12 cellular contexts compared by ENCODE assay signal in genomic region chr9:33807156-33807555, GRCh38. TPM values are rescaled to one million over a fixed set of nuclear protein-coding genes. Genes with fewer than 3 reads are reported as not detected.
DNase-seq lines count a peak whose midpoint lies in the region; ATAC-seq and TF ChIP-seq lines count a peak whose summit lies in the region.
"Not testable (repeated sequence)": the region's sequence is repeated elsewhere in the genome, so short reads cannot be mapped to it uniquely, and the experiment has no call there.
"Had no signal": no experiment of that assay in that cellular context is flagged by ENCODE, and none has a peak within 500 bp of the region (broad histone marks: within the 10 kb centered on the region; RNA-seq: fewer than 3 reads in every experiment).

No MANE protein-coding gene starts in this region.

- H3K27me3 ChIP-seq in PC-9 (ENCODE audit: insufficient read depth, low read depth); mammary epithelial cell (ENCODE audit: insufficient read depth, low read length): not testable (repeated sequence)

- H3K4me2 ChIP-seq in PC-9: 0 out of 2 replicates have a peak overlapping the region, but pooled peaks have one; percentile 26
- not testable (repeated sequence) for H3K4me2 ChIP-seq in mammary epithelial cell (ENCODE audit: insufficient read depth, low read depth, low read length)

- not testable (repeated sequence) for H3K4me3 ChIP-seq in PC-9; mammary epithelial cell (replicated peaks in 1 of 3; ENCODE audit: insufficient read depth in 1 of 3, low read depth in 2 of 3, low read length in 3 of 3)

- peak overlapping the region; percentile 40 for H3K27ac ChIP-seq in PC-9
- not testable (repeated sequence) for H3K27ac ChIP-seq in mammary epithelial cell (ENCODE audit: insufficient read depth, low read depth, low read length)

- CTCF ChIA-PET in PC-9 (lab: Charles Lee): interaction anchor here (0.6 to 0.7 kb wide), 2 partner anchors 58 to 297 kb away, joined by 3 to 4 read pairs; no protein-coding TSS in a partner anchor
- CTCF ChIA-PET in mammary epithelial cell (lab: Charles Lee; ENCODE audit: low non-redundant PET): not testable (repeated sequence)

- H3K9me3 ChIP-seq in PC-9 (ENCODE audit: insufficient read depth, low read depth); mammary epithelial cell (replicated peaks; ENCODE audit: insufficient read depth, low read length): not testable (repeated sequence)

- 85% methylated on average over 2 of the region's 2 CpGs for WGBS in mammary epithelial cell (ENCODE audit: low coverage, missing lambda C conversion rate)

- not testable (repeated sequence) for H3K79me2 ChIP-seq in PC-9 (ENCODE audit: low read depth); mammary epithelial cell (ENCODE audit: insufficient read depth, low read length)

- H3F3A ChIP-seq in PC-9 (ENCODE audit: insufficient read depth, low read depth): not testable (repeated sequence)

- H2AFZ ChIP-seq in PC-9: not testable (repeated sequence)
- peak overlapping the region; percentile 67 for H2AFZ ChIP-seq in mammary epithelial cell (ENCODE audit: low read depth, low read length)

- dilution Hi-C loops in mammary epithelial cell (cut with HindIII; ENCODE audit: low sequenced_read_pairs): not testable (repeated sequence)

- peak; percentile 30 for DNase-seq in DMS79 treated with DMSO at 0.1 percent for 48 hours (lab: John Stamatoyannopoulos, UW)
- peak; percentile 47 for DNase-seq in LoVo (ENCODE audit: low spot score)
- DNase-seq in NCI-H2081 treated with DMSO at 0.1 percent for 48 hours (lab: John Stamatoyannopoulos, UW): peak; percentile 46
- DNase-seq in PC-9: peak; percentile 22 to 37
- peak; percentile 40 for DNase-seq in mammary epithelial cell
- not testable (repeated sequence) for DNase-seq in left colon; omental fat pad (ENCODE audit: low spot score)

- in situ Hi-C loops in mammary epithelial cell (cut with MboI; ENCODE audit: low sequenced_read_pairs in 2 of 2): not testable (repeated sequence)

- H3K9ac ChIP-seq in mammary epithelial cell (ENCODE audit: insufficient read depth, low read length): not testable (repeated sequence)

- POLR2A ChIA-PET in PC-9 (lab: Charles Lee; ENCODE audit: unreplicated experiment): not testable (repeated sequence)

- intact Hi-C loops in PC-9 (cut with micrococcal nuclease; ENCODE audit: unreplicated experiment); mammary epithelial cell (cut with micrococcal nuclease); left colon (cut with DNase I, micrococcal nuclease): not testable (repeated sequence)

- not testable (repeated sequence) for BruUV-seq in PC-9 (replicated peaks; lab: Mats Ljungman, UMichigan); mammary epithelial cell (replicated peaks; lab: Mats Ljungman, UMichigan)

- H3K36me3 ChIP-seq in PC-9 (ENCODE audit: low read depth); mammary epithelial cell (ENCODE audit: insufficient read depth, low read length): not testable (repeated sequence)

- H4K20me1 ChIP-seq in PC-9 (ENCODE audit: insufficient read depth); mammary epithelial cell (ENCODE audit: insufficient read depth, low read length): not testable (repeated sequence)

- peaks cover 11% of the 10 kb centered on the region for H3K4me1 ChIP-seq in PC-9 (replicated peaks; ENCODE audit: insufficient read depth)
- not testable (repeated sequence) for H3K4me1 ChIP-seq in mammary epithelial cell (ENCODE audit: insufficient read depth, low read length)

- TF ChIP-seq CTCF in PC-9 (conservative IDR thresholded peaks at IDR 0.05); mammary epithelial cell (conservative IDR thresholded peaks at IDR 0.05 in 1 of 2, IDR thresholded peaks at IDR 0.05 in 1 of 2; ENCODE audit: extremely low read depth in 1 of 2, insufficient read depth in 1 of 2, low read depth in 1 of 2, low read length in 2 of 2); omental fat pad (IDR thresholded peaks at IDR 0.05): not testable (repeated sequence)

- ATAC-seq in left colon (peak; percentile 84), omental fat pad (ENCODE audit: low FRiP score) (peak; percentile 23)

- H3K9me2 ChIP-seq in PC-9 (ENCODE audit: insufficient read depth): not testable (repeated sequence)

RNA-seq across cellular contexts. Expression of gene UBE2R2, which starts 9.8 kb away (rescaled TPM):
- total RNA-seq in PC-9 (2021) (37.5 and 38.9 TPM in 2 replicates), mammary epithelial cell (10 to 100 TPM; 14.8 to 38.0 TPM), left colon (10 to 100 TPM; 34.1 to 40.8 TPM), omental fat pad (10 to 100 TPM; 22.4 to 34.3 (median 30.2) TPM)
- 20.3 TPM for polyA plus RNA-seq in mammary epithelial cell
- 30.8 TPM for polyA minus RNA-seq in mammary epithelial cell

RNA-seq across cellular contexts. Expression of gene PRSS3, which starts 11.8 kb away (rescaled TPM):
- total RNA-seq in PC-9 (2021): 1.0 and 1.6 TPM in 2 replicates
- total RNA-seq in mammary epithelial cell: 10 to 100 TPM in 1 of 2 donors, 1 to 10 TPM in 1; 1.0 to 27.6 TPM
- polyA plus RNA-seq in mammary epithelial cell: 50.8 TPM
- polyA minus RNA-seq in mammary epithelial cell: 81.6 TPM
- 100 to 1,000 TPM; 244 to 310 TPM for total RNA-seq in left colon
- not detected for total RNA-seq in omental fat pad
- total RNA-seq: activated CD4-positive, alpha-beta T cell treated with anti-CD3 and anti-CD28 coated beads for 36 hours; CD8-positive, alpha-beta T cell; left ventricle myocardium inferior; SJSA1; smooth muscle cell had no signal
- polyA plus RNA-seq: smooth muscle cell had no signal

Comparison
In these comparisons a context has a peak if more than half of its experiments do, and no peak if none do; other contexts are left out.
1. RNA of gene PRSS3, which starts 11.8 kb away (total RNA-seq): 244 to 310 TPM in left colon; 1.0 to 27.6 TPM in mammary epithelial cell, 1.0 to 1.6 TPM in PC-9 and not detected in omental fat pad; every median in the first group is over 4 times any median in the second.